In genomic region chr4:39697740-39698423, GRCh38 we compare ENCODE assay signal across 1 cellular context.
TF ChIP-seq lines count a peak whose summit lies in the region.

UBE2K (plus strand) TSS chr4:39698136; CDS start chr4:39698328, 192 bp downstream.

TF ChIP-seq in K562, 482 proteins besides CTCF, POLR2A, EP300 and RAD21 (continued from another document and continues in another):
- TF ChIP-seq, protein P1, sequence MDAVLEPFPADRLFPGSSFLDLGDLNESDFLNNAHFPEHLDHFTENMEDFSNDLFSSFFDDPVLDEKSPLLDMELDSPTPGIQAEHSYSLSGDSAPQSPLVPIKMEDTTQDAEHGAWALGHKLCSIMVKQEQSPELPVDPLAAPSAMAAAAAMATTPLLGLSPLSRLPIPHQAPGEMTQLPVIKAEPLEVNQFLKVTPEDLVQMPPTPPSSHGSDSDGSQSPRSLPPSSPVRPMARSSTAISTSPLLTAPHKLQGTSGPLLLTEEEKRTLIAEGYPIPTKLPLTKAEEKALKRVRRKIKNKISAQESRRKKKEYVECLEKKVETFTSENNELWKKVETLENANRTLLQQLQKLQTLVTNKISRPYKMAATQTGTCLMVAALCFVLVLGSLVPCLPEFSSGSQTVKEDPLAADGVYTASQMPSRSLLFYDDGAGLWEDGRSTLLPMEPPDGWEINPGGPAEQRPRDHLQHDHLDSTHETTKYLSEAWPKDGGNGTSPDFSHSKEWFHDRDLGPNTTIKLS (IDR thresholded peaks at IDR 0.05; ENCODE audit: borderline replicate concordance, low read depth) = peak; percentile 57; the same call in 1 of the 2 replicates
- TF ChIP-seq ZNF696 (CRISPR knock-in tag; conservative IDR thresholded peaks at IDR 0.05) = no peak
- no peak for TF ChIP-seq MCM2 (IDR thresholded peaks at IDR 0.05; ENCODE audit: low read depth)
- TF ChIP-seq ZNF408 (CRISPR knock-in tag; IDR thresholded peaks at IDR 0.05; ENCODE audit: low read depth) = no peak
- TF ChIP-seq SOX6 (IDR thresholded peaks at IDR 0.05) = 0 out of 2 replicates have a peak, but pooled peaks have one; percentile 13
- TF ChIP-seq RFX7 (CRISPR knock-in tag; IDR thresholded peaks at IDR 0.05) = no peak
- no peak for TF ChIP-seq SMARCE1 (IDR thresholded peaks at IDR 0.05)
- TF ChIP-seq HES1 (IDR thresholded peaks at IDR 0.05; ENCODE audit: low read depth) = no peak
- no peak for TF ChIP-seq ZNF165 (CRISPR knock-in tag; IDR thresholded peaks at IDR 0.05; ENCODE audit: borderline replicate concordance)
- TF ChIP-seq, protein P2, sequence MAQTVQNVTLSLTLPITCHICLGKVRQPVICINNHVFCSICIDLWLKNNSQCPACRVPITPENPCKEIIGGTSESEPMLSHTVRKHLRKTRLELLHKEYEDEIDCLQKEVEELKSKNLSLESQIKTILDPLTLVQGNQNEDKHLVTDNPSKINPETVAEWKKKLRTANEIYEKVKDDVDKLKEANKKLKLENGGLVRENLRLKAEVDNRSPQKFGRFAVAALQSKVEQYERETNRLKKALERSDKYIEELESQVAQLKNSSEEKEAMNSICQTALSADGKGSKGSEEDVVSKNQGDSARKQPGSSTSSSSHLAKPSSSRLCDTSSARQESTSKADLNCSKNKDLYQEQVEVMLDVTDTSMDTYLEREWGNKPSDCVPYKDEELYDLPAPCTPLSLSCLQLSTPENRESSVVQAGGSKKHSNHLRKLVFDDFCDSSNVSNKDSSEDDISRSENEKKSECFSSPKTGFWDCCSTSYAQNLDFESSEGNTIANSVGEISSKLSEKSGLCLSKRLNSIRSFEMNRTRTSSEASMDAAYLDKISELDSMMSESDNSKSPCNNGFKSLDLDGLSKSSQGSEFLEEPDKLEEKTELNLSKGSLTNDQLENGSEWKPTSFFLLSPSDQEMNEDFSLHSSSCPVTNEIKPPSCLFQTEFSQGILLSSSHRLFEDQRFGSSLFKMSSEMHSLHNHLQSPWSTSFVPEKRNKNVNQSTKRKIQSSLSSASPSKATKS (CRISPR knock-in tag; IDR thresholded peaks at IDR 0.05) = no peak
- TF ChIP-seq TBP (optimal IDR thresholded peaks at IDR 0.05; ENCODE audit: low read depth, low read length) = peak; percentile 66
- TF ChIP-seq THAP12 (CRISPR knock-in tag; IDR thresholded peaks at IDR 0.05) = peak; percentile 10; the same call in 1 of the 2 replicates
- peak; percentile 61 for TF ChIP-seq CREM (IDR thresholded peaks at IDR 0.05; ENCODE audit: low read depth)
- peak; percentile 26; the same call in 1 of the 2 replicates for TF ChIP-seq BHLHE40 (IDR thresholded peaks at IDR 0.05; ENCODE audit: low read length)
- TF ChIP-seq, protein P3, sequence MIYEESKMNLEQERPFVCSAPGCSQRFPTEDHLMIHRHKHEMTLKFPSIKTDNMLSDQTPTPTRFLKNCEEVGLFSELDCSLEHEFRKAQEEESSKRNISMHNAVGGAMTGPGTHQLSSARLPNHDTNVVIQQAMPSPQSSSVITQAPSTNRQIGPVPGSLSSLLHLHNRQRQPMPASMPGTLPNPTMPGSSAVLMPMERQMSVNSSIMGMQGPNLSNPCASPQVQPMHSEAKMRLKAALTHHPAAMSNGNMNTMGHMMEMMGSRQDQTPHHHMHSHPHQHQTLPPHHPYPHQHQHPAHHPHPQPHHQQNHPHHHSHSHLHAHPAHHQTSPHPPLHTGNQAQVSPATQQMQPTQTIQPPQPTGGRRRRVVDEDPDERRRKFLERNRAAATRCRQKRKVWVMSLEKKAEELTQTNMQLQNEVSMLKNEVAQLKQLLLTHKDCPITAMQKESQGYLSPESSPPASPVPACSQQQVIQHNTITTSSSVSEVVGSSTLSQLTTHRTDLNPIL (CRISPR knock-in tag; IDR thresholded peaks at IDR 0.05) = no peak
- TF ChIP-seq, protein P4, sequence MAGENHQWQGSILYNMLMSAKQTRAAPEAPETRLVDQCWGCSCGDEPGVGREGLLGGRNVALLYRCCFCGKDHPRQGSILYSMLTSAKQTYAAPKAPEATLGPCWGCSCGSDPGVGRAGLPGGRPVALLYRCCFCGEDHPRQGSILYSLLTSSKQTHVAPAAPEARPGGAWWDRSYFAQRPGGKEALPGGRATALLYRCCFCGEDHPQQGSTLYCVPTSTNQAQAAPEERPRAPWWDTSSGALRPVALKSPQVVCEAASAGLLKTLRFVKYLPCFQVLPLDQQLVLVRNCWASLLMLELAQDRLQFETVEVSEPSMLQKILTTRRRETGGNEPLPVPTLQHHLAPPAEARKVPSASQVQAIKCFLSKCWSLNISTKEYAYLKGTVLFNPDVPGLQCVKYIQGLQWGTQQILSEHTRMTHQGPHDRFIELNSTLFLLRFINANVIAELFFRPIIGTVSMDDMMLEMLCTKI (IDR thresholded peaks at IDR 0.05; ENCODE audit: partially characterized antibody) = no peak
- TF ChIP-seq, protein P5, sequence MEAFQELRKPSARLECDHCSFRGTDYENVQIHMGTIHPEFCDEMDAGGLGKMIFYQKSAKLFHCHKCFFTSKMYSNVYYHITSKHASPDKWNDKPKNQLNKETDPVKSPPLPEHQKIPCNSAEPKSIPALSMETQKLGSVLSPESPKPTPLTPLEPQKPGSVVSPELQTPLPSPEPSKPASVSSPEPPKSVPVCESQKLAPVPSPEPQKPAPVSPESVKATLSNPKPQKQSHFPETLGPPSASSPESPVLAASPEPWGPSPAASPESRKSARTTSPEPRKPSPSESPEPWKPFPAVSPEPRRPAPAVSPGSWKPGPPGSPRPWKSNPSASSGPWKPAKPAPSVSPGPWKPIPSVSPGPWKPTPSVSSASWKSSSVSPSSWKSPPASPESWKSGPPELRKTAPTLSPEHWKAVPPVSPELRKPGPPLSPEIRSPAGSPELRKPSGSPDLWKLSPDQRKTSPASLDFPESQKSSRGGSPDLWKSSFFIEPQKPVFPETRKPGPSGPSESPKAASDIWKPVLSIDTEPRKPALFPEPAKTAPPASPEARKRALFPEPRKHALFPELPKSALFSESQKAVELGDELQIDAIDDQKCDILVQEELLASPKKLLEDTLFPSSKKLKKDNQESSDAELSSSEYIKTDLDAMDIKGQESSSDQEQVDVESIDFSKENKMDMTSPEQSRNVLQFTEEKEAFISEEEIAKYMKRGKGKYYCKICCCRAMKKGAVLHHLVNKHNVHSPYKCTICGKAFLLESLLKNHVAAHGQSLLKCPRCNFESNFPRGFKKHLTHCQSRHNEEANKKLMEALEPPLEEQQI (IDR thresholded peaks at IDR 0.05) = no peak
- TF ChIP-seq BCL6 (CRISPR knock-in tag; IDR thresholded peaks at IDR 0.05) = no peak
- TF ChIP-seq TCFL5 (CRISPR knock-in tag; conservative IDR thresholded peaks at IDR 0.05) = no peak
- TF ChIP-seq ZBED1 (IDR thresholded peaks at IDR 0.05) = no peak
- TF ChIP-seq MTA2 (IDR thresholded peaks at IDR 0.05; ENCODE audit: low read depth) = no peak
- no peak for TF ChIP-seq PCBP1 (IDR thresholded peaks at IDR 0.05; ENCODE audit: low read depth, low read length, poor library complexity, severe bottlenecking)
- TF ChIP-seq ZBTB11 (CRISPR knock-in tag; IDR thresholded peaks at IDR 0.05) = peak in 1 of 3 experiments; percentile 82; a peak in 2 of 6 replicates
- TF ChIP-seq RBBP5 (IDR thresholded peaks at IDR 0.05; ENCODE audit: borderline replicate concordance, insufficient read depth, low read length, poor library complexity, severe bottlenecking) = peak; percentile 98
- TF ChIP-seq, protein P6, sequence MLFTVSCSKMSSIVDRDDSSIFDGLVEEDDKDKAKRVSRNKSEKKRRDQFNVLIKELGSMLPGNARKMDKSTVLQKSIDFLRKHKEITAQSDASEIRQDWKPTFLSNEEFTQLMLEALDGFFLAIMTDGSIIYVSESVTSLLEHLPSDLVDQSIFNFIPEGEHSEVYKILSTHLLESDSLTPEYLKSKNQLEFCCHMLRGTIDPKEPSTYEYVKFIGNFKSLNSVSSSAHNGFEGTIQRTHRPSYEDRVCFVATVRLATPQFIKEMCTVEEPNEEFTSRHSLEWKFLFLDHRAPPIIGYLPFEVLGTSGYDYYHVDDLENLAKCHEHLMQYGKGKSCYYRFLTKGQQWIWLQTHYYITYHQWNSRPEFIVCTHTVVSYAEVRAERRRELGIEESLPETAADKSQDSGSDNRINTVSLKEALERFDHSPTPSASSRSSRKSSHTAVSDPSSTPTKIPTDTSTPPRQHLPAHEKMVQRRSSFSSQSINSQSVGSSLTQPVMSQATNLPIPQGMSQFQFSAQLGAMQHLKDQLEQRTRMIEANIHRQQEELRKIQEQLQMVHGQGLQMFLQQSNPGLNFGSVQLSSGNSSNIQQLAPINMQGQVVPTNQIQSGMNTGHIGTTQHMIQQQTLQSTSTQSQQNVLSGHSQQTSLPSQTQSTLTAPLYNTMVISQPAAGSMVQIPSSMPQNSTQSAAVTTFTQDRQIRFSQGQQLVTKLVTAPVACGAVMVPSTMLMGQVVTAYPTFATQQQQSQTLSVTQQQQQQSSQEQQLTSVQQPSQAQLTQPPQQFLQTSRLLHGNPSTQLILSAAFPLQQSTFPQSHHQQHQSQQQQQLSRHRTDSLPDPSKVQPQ (CRISPR knock-in tag; IDR thresholded peaks at IDR 0.05; ENCODE audit: borderline replicate concordance) = no peak
- TF ChIP-seq RBM25 (IDR thresholded peaks at IDR 0.05; ENCODE audit: low read depth, low read length, severe bottlenecking) = no peak
- TF ChIP-seq BRF2 (IDR thresholded peaks at IDR 0.05; ENCODE audit: borderline replicate concordance, insufficient read depth, insufficient read length) = no peak
- peak; percentile 62; the same call in 1 of the 2 replicates for TF ChIP-seq MAX (CRISPR knock-in tag; IDR thresholded peaks at IDR 0.05)
- no peak for TF ChIP-seq TCF15 (CRISPR knock-in tag; IDR thresholded peaks at IDR 0.05)
